In genomic region chr10:3365630-3366029, GRCh38 we compare ENCODE assay signal across 14 cellular contexts.
DNase-seq lines count a peak whose midpoint lies in the region; FAIRE-seq and TF ChIP-seq lines count a peak whose summit lies in the region.
"Had no signal": no experiment of that assay in that cellular context is flagged by ENCODE, and none has a peak within 500 bp of the region (broad histone marks: within the 10 kb centered on the region; RNA-seq: fewer than 3 reads in every experiment).

No MANE protein-coding gene starts in this region.

- no peak overlapping the region for H3K27ac ChIP-seq in mesendoderm (ENCODE audit: low read depth, low read length)
- H3K27ac ChIP-seq: HL-60, skin epidermis had no signal

- H3K79me1 ChIP-seq in mesendoderm (ENCODE audit: low read length) = no peaks in the 10 kb centered on the region

- no peak overlapping the region for H3K9ac ChIP-seq in mesendoderm (ENCODE audit: low read length)
- H3K9ac ChIP-seq: SK-N-SH had no signal

- no peak overlapping the region for H2BK5ac ChIP-seq in mesendoderm (ENCODE audit: low read length)

- H3K79me2 ChIP-seq in mesendoderm (ENCODE audit: control insufficient read depth, insufficient read depth, low read length) = no peaks in the 10 kb centered on the region

- H3K4me2 ChIP-seq in mesendoderm (ENCODE audit: low read length) = no peak overlapping the region
- H3K4me2 ChIP-seq: SK-N-SH had no signal

- H3K56ac ChIP-seq in mesendoderm (ENCODE audit: low read length) = no peak overlapping the region

- no peak for TF ChIP-seq POLR2A in GM12891 (IDR thresholded peaks at IDR 0.05; ENCODE audit: low read depth, low read length)

- no peak overlapping the region for H3K4ac ChIP-seq in mesendoderm (ENCODE audit: low read depth, low read length)

- no CpG with 5 or more reads among the region's 7 CpGs for WGBS in mesendoderm (ENCODE audit: extremely low coverage, insufficient coverage, low lambda C conversion rate)

- H2BK15ac ChIP-seq in mesendoderm (replicated peaks; ENCODE audit: low read depth) = no peak overlapping the region

- H3K36me3 ChIP-seq in mesendoderm (ENCODE audit: control insufficient read depth, insufficient read depth, low read length) = no peaks in the 10 kb centered on the region

- H2BK120ac ChIP-seq in mesendoderm (ENCODE audit: low read depth, low read length) = no peak overlapping the region

- DNase-seq in LoVo (ENCODE audit: low spot score) (peak; percentile 56), NCI-H2196 treated with DMSO at 0.1 percent for 48 hours (lab: John Stamatoyannopoulos, UW; ENCODE audit: unreplicated experiment) (peak; percentile 27), dermis blood vessel endothelial cell (peak; percentile 83), renal cortical epithelial cell (ENCODE audit: low read depth) (peak; percentile 52), GM12891 (ENCODE audit: insufficient read length, low spot score) (no peak), mesendoderm (no peak), HCEC 1CT (no peak)
- DNase-seq: activated CD8-positive, alpha-beta memory T cell treated with anti-CD3 and anti-CD28 coated beads, Interleukin-2, amount 10 ng/mL, durations not matched to agents 7 days and 5 days; C1 segment of cervical spinal cord; caudate nucleus; SK-N-SH; stimulated activated naive CD8-positive, alpha-beta T cell treated with anti-CD3 and anti-CD28 coated beads, Interleukin-15, amount 100 ng/mL, for 72 hours had no signal

- FAIRE-seq in GM12891 (lab: Jason Lieb, UNC) = no peak

- no peak overlapping the region for H3K18ac ChIP-seq in mesendoderm (ENCODE audit: low read length)

- no peak overlapping the region for H4K8ac ChIP-seq in mesendoderm (ENCODE audit: low read depth, low read length)

- no peak overlapping the region for H2AK5ac ChIP-seq in mesendoderm (ENCODE audit: low read length)

- H3K4me3 ChIP-seq in mesendoderm (ENCODE audit: low read length) = no peak overlapping the region
- H3K4me3 ChIP-seq: skin epidermis had no signal

- no peaks in the 10 kb centered on the region for H3K27me3 ChIP-seq in mesendoderm (ENCODE audit: insufficient read depth, low read length, poor library complexity)

- H4K5ac ChIP-seq in mesendoderm (ENCODE audit: low read length) = no peak overlapping the region

- H3K23ac ChIP-seq in mesendoderm (ENCODE audit: low read length) = no peak overlapping the region

- H3K4me1 ChIP-seq in mesendoderm (ENCODE audit: control insufficient read depth, low read depth, low read length) = no peaks in the 10 kb centered on the region

TF ChIP-seq in GM12891, 5 proteins besides CTCF, POLR2A, EP300 and RAD21:
- TF ChIP-seq TAF1 (IDR thresholded peaks at IDR 0.05; ENCODE audit: low read depth, low read length) (no peak), PAX5 (IDR thresholded peaks at IDR 0.05; ENCODE audit: insufficient read depth, low read length, severe bottlenecking) (no peak), POLR2AphosphoS5 (IDR thresholded peaks at IDR 0.05; ENCODE audit: low read depth, low read length) (no peak)

Comparison
In these comparisons a context has a peak if more than half of its experiments do, and no peak if none do; other contexts are left out.
1. DNase-seq: peak in LoVo (single experiment), NCI-H2196 treated with DMSO at 0.1 percent for 48 hours (single experiment), dermis blood vessel endothelial cell (single experiment) and renal cortical epithelial cell (single experiment); none in GM12891 (single experiment), mesendoderm (single experiment) and HCEC 1CT (single experiment).